Comparison of ENCODE assay signal across 8 cellular contexts in the genomic region with DNA sequence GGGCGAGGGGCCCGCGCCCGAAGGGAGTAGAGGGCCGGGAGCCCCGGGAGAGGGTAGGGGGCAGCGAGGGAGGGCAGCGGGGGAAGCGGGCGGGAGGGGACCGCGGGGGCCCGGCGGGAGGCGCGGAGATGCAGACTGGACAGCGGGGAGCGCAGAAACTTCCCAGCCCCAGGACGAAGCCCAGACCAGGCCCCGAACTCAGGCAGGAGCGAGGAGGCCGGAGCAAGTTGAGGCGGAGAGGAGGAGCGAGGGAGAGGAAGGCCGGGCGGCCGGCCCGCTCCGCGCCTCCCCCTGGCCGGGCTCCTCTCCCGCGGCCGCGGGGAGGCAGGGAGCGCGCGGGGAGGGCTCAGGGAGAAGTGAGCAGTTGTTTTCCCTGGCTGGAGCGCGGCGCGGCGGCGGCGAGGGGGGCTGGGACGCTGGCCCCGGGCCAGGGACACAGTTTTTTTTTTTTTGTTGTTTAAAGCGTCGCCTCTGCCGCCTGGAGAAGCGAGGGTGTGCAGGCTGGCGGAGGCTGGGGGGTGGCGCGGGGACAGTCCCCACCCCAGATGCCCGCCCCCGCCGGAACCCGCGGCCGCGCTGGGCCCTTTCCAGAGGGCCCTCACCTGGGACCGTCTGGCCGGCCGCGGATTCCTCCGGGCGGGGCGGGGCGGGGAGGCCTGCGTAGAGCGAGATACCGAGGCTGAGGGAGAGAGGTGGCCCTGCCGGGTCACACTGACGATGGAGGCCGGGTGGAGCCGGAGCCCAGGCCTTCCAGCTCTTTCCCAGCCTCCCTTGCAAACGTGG. TPM values are rescaled to one million over a fixed set of nuclear protein-coding genes. Genes with fewer than 3 reads are reported as not detected.
A peak's percentile ranks its signal among the peaks of the same experiment; 100 is the strongest.
DNase-seq lines count a peak whose midpoint lies in the region; ATAC-seq, FAIRE-seq and TF ChIP-seq lines count a peak whose summit lies in the region.

A gene (minus strand): TSS at position 358 of the 783 bp plus-strand sequence. CDS start 400 bp downstream, outside the sequence.

- H3K27ac ChIP-seq in aorta (ENCODE audit: low read depth in 1 of 2, low read length in 2 of 2), result peak within 1 kb of the TSS; percentile 73 to 94

- in situ Hi-C loops in ACHN (cut with HindIII; ENCODE audit: low pct_ligation_motif_present, low pct_unique_long_range_greater_than_20kb, low sequenced_read_pairs), result no loop called here

- H3K36me3 ChIP-seq in aorta (ENCODE audit: control insufficient read depth in 1 of 2, insufficient read depth in 2 of 2, low read length in 1 of 2), result no peaks in the 10 kb centered on the region

- FAIRE-seq in GM12891 (lab: Jason Lieb, UNC) (no peak), frontal cortex (lab: Jason Lieb, UNC) (no peak)

- TF ChIP-seq CTCF in natural killer cell (IDR thresholded peaks at IDR 0.05), result no peak

- H3K4me1 Mint-ChIP-seq in natural killer cell, result peaks cover 24 to 53% of the 10 kb centered on the region in 2 donors

- no peaks in the 10 kb centered on the region for H3K9me3 Mint-ChIP-seq in activated naive CD4-positive, alpha-beta T cell treated with anti-CD3 and anti-CD28 coated beads, Interleukin-2, amount 50 U/mL, for 72 hours
- no peaks in the 10 kb centered on the region for H3K9me3 Mint-ChIP-seq in natural killer cell

- H3K36me3 Mint-ChIP-seq in activated naive CD4-positive, alpha-beta T cell treated with anti-CD3 and anti-CD28 coated beads, Interleukin-2, amount 50 U/mL, for 72 hours, result no peaks in the 10 kb centered on the region
- no peaks in the 10 kb centered on the region for H3K36me3 Mint-ChIP-seq in natural killer cell

- intact Hi-C loops in natural killer cell (cut with micrococcal nuclease), result no loop called here
- intact Hi-C loops in aorta (cut with DNase I), result loop anchor here in 1 of 2 donors (2.0 kb wide), 2 partner anchors 17 kb away; no protein-coding TSS in a partner anchor

- ATAC-seq in activated naive CD4-positive, alpha-beta T cell treated with anti-CD3 and anti-CD28 coated beads, Interleukin-2, amount 50 U/mL, for 72 hours, result peak; percentile 30 to 41
- ATAC-seq in natural killer cell (peak; percentile 60 to 68 (median 62)), aorta (ENCODE audit: low FRiP score) (peak; percentile 89), GM21515 (IDR thresholded peaks at IDR 0.05; ENCODE audit: unreplicated experiment) (no peak)

- no peaks in the 10 kb centered on the region for H3K9me3 ChIP-seq in aorta (ENCODE audit: control insufficient read depth, low read length)

- WGBS in aorta, 2 donors, result 1% methylated on average over 36 to 77 of the region's 77 CpGs

- H3K4me1 ChIP-seq in aorta (ENCODE audit: control insufficient read depth in 1 of 2, insufficient read depth in 2 of 2, low read length in 2 of 2), result no peaks in the 10 kb centered on the region

- peak within 1 kb of the TSS; percentile 91 for H3K4me3 Mint-ChIP-seq in natural killer cell

- peak within 1 kb of the TSS; percentile 64 to 87 for H3K4me3 ChIP-seq in aorta (ENCODE audit: low read length in 2 of 2)

- H3K27ac Mint-ChIP-seq in activated naive CD4-positive, alpha-beta T cell treated with anti-CD3 and anti-CD28 coated beads, Interleukin-2, amount 50 U/mL, for 72 hours, result peak within 1 kb of the TSS; percentile 82 to 95
- peak within 1 kb of the TSS; percentile 88 to 95 for H3K27ac Mint-ChIP-seq in natural killer cell

- no peaks in the 10 kb centered on the region for H3K27me3 ChIP-seq in aorta (ENCODE audit: control insufficient read depth in 1 of 2, insufficient read depth in 2 of 2, low read length in 1 of 2)

- H3K27me3 Mint-ChIP-seq in natural killer cell (ENCODE audit: low read depth in 2 of 2), result no peaks in the 10 kb centered on the region

- DNase-seq in ACHN (peak; percentile 73), GM12891 (ENCODE audit: insufficient read length, low spot score) (peak; percentile 70), NCI-H748 (lab: John Stamatoyannopoulos, UW; ENCODE audit: unreplicated experiment) (peak; percentile 67), frontal cortex (ENCODE audit: low spot score in 2 of 2) (peak; percentile 96 to 99), natural killer cell (no peak), aorta (peak; percentile 91 to 94)
- no peak for DNase-seq in activated naive CD4-positive, alpha-beta T cell treated with anti-CD3 and anti-CD28 coated beads, Interleukin-2, amount 50 U/mL, for 72 hours (ENCODE audit: low spot score in 2 of 2)

- no peak for TF ChIP-seq POLR2A in GM12891 (IDR thresholded peaks at IDR 0.05; ENCODE audit: low read depth, low read length)

TF ChIP-seq in GM12891, 5 proteins besides CTCF, POLR2A, EP300 and RAD21:
- TF ChIP-seq POU2F2 (IDR thresholded peaks at IDR 0.05; ENCODE audit: low read depth, low read length) (no peak), PAX5 (IDR thresholded peaks at IDR 0.05; ENCODE audit: insufficient read depth, low read length, severe bottlenecking) (no peak), POLR2AphosphoS5 (IDR thresholded peaks at IDR 0.05; ENCODE audit: low read depth, low read length) (no peak), SPI1 (IDR thresholded peaks at IDR 0.05; ENCODE audit: low read depth, low read length) (no peak), TAF1 (IDR thresholded peaks at IDR 0.05; ENCODE audit: low read depth, low read length) (no peak)

RNA-seq across cellular contexts. Expression of the gene that starts here (rescaled TPM):
- 14.6 TPM for polyA plus RNA-seq in GM12891 (2012; ENCODE audit: low read depth, missing spikeins)
- 10 to 100 TPM; 66.6 to 90.4 TPM for total RNA-seq in activated naive CD4-positive, alpha-beta T cell treated with anti-CD3 and anti-CD28 coated beads, Interleukin-2, amount 50 U/mL, for 72 hours
- 17.5 TPM for total RNA-seq in frontal cortex
- total RNA-seq in natural killer cell, result 100 to 1,000 TPM; 121 to 155 (median 140) TPM
- total RNA-seq in aorta, result 100 to 1,000 TPM; 280 to 473 TPM
- polyA plus RNA-seq in aorta, result 100 to 1,000 TPM in 1 of 2 donors, 10 to 100 TPM in 1; 40.1 to 467 TPM

Comparison
In these comparisons a context has a peak if more than half of its experiments do, and no peak if none do; other contexts are left out.
1. DNase-seq: peak in ACHN (single experiment), GM12891 (single experiment), NCI-H748 (single experiment), frontal cortex (2 of 2) and aorta (2 of 2); none in activated naive CD4-positive, alpha-beta T cell treated with anti-CD3 and anti-CD28 coated beads, Interleukin-2, amount 50 U/mL, for 72 hours (0 of 2) and natural killer cell (single experiment).